In genomic region chr11:69654660-69655478, GRCh38 we compare ENCODE assay signal across 1 cellular context.
TF ChIP-seq lines count a peak whose summit lies in the region.

No MANE protein-coding gene starts in this region.

TF ChIP-seq in GM23338, 12 proteins besides CTCF, POLR2A, EP300 and RAD21 (continued from another document):
- TF ChIP-seq ZNF462 (CRISPR knock-in tag; IDR thresholded peaks at IDR 0.05) (no peak), CREB1 (CRISPR knock-in tag; IDR thresholded peaks at IDR 0.05; ENCODE audit: low read depth) (no peak), REST (IDR thresholded peaks at IDR 0.05; ENCODE audit: unreplicated experiment) (no peak), ZNF331 (CRISPR knock-in tag; IDR thresholded peaks at IDR 0.05; ENCODE audit: low read depth) (no peak), STAT1 (IDR thresholded peaks at IDR 0.05; ENCODE audit: unreplicated experiment) (no peak), JUNB (IDR thresholded peaks at IDR 0.05; ENCODE audit: unreplicated experiment) (no peak), EZH2 (IDR thresholded peaks at IDR 0.05; ENCODE audit: low read depth, unreplicated experiment) (no peak), ZNF114 (CRISPR knock-in tag; IDR thresholded peaks at IDR 0.05) (no peak)
